Comparison of ENCODE assay signal across 12 cellular contexts in the genomic region with DNA sequence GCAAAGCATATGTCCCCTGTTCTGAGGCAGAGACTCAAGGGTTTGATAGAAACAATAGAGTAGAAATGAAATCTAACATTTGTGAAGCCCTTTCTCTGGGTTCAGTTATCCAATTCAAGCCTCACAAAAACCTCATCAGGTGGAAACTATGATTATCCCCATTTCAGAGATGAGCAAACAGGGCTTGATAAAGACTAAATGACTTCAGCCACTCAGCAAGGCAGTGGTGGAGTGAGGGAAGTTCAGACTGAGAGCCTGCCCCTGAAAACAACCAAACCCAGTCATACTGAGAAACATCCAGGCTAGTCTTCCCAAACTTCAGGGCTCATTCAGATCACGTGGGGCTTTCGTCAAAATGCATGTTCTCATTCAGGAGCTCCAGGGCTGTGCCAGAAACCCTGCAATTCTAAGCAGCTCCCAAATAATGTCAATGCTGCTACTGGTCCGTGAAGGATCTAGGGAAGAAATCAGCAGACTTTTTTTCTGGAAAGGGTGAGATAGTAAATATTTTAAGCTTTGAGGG.
DNase-seq lines count a peak whose midpoint lies in the region; ATAC-seq and TF ChIP-seq lines count a peak whose summit lies in the region.
"Had no signal": no experiment of that assay in that cellular context is flagged by ENCODE, and none has a peak within 500 bp of the region (broad histone marks: within the 10 kb centered on the region; RNA-seq: fewer than 3 reads in every experiment).

No MANE protein-coding gene starts in this region.

- no peaks in the 10 kb centered on the region for H3K36me3 Mint-ChIP-seq in neural progenitor cell
- H3K36me3 Mint-ChIP-seq: activated naive CD8-positive, alpha-beta T cell treated with anti-CD3 and anti-CD28 coated beads, Interleukin-2, amount 10 ng/mL, durations not matched to agents 7 days and 5 days; mesothelial cell of epicardium had no signal

- no peak overlapping the region for H3K9ac ChIP-seq in neural progenitor cell

- no peak overlapping the region for H3K27ac Mint-ChIP-seq in neural progenitor cell
- H3K27ac Mint-ChIP-seq: activated B cell treated with CpG ODN at 0.5 μM for 24 hours; activated naive CD8-positive, alpha-beta T cell treated with anti-CD3 and anti-CD28 coated beads, Interleukin-2, amount 10 ng/mL, durations not matched to agents 7 days and 5 days; mesothelial cell of epicardium had no signal

- H3K36me3 ChIP-seq in hepatocyte (replicated peaks; ENCODE audit: insufficient read depth, low read depth) (no peaks in the 10 kb centered on the region), neural progenitor cell (no peaks in the 10 kb centered on the region)
- H3K36me3 ChIP-seq: heart right ventricle, vagina had no signal

- H3K79me2 ChIP-seq in hepatocyte (no peaks in the 10 kb centered on the region), neural progenitor cell (ENCODE audit: low read depth) (no peaks in the 10 kb centered on the region)

- H3F3A ChIP-seq in neural progenitor cell (ENCODE audit: low read depth) = peaks cover 3% of the 10 kb centered on the region

- H3K4me3 ChIP-seq in hepatocyte (no peak overlapping the region), neural progenitor cell (no peak overlapping the region)
- H3K4me3 ChIP-seq: heart right ventricle, vagina had no signal

- no peaks in the 10 kb centered on the region for H3K9me2 ChIP-seq in hepatocyte (replicated peaks; ENCODE audit: insufficient read depth)

- H3K27ac ChIP-seq in hepatocyte = peak overlapping the region; percentile 81
- H3K27ac ChIP-seq in neural progenitor cell = no peak overlapping the region
- H3K27ac ChIP-seq: heart right ventricle, vagina had no signal

- no peaks in the 10 kb centered on the region for H3K27me3 ChIP-seq in hepatocyte
- H3K27me3 ChIP-seq in neural progenitor cell = no peaks in the 10 kb centered on the region
- H3K27me3 ChIP-seq: heart right ventricle, vagina had no signal

- TF ChIP-seq CTCF in hepatocyte (IDR thresholded peaks at IDR 0.05; ENCODE audit: poor library complexity) = no peak
- no peak for TF ChIP-seq CTCF in neural progenitor cell (IDR thresholded peaks at IDR 0.05)

- no peaks in the 10 kb centered on the region for H3K9me3 Mint-ChIP-seq in neural progenitor cell
- H3K9me3 Mint-ChIP-seq: activated B cell treated with CpG ODN at 0.5 μM for 24 hours; activated naive CD8-positive, alpha-beta T cell treated with anti-CD3 and anti-CD28 coated beads, Interleukin-2, amount 10 ng/mL, durations not matched to agents 7 days and 5 days; mesothelial cell of epicardium had no signal

- no peak for DNase-seq in hepatocyte (ENCODE audit: low spot score)
- no peak for DNase-seq in NCI-H1694 (lab: John Stamatoyannopoulos, UW)
- no peak for DNase-seq in neural progenitor cell (ENCODE audit: low spot score)
- DNase-seq in putamen (ENCODE audit: low spot score) = no peak
- DNase-seq: activated B cell treated with CpG ODN at 0.5 μM for 24 hours; activated naive CD8-positive, alpha-beta T cell treated with anti-CD3 and anti-CD28 coated beads, Interleukin-2, amount 10 ng/mL, durations not matched to agents 7 days and 5 days; heart right ventricle had no signal

- H3K27me3 Mint-ChIP-seq in neural progenitor cell (ENCODE audit: insufficient read depth, low read depth) = peaks cover 11% of the 10 kb centered on the region
- H3K27me3 Mint-ChIP-seq: activated B cell treated with CpG ODN at 0.5 μM for 24 hours had no signal

- H2AFZ ChIP-seq in hepatocyte (no peak overlapping the region), neural progenitor cell (replicated peaks) (no peak overlapping the region)

- peaks cover 12% of the 10 kb centered on the region for H3K4me1 ChIP-seq in hepatocyte (ENCODE audit: insufficient read depth)
- peaks cover 8% of the 10 kb centered on the region for H3K4me1 ChIP-seq in neural progenitor cell

- H4K20me1 ChIP-seq in hepatocyte (ENCODE audit: insufficient read depth, poor library complexity, severe bottlenecking) = no peaks in the 10 kb centered on the region
- H4K20me1 ChIP-seq in neural progenitor cell (ENCODE audit: low read depth) = no peaks in the 10 kb centered on the region

- H3K4me2 ChIP-seq in hepatocyte (peak overlapping the region; percentile 59), neural progenitor cell (no peak overlapping the region)

- WGBS in hepatocyte (ENCODE audit: low lambda C conversion rate, missing lambda C conversion rate) = 88% methylated on average over 3 of the region's 3 CpGs

- peak; percentile 36 for ATAC-seq in GM18909 (IDR thresholded peaks at IDR 0.05; ENCODE audit: poor library complexity, unreplicated experiment)
- peak; percentile 34 for ATAC-seq in GM21576 (IDR thresholded peaks at IDR 0.05; ENCODE audit: unreplicated experiment)
- ATAC-seq in HG03432 (IDR thresholded peaks at IDR 0.05; ENCODE audit: unreplicated experiment) = peak; percentile 35
- ATAC-seq: heart right ventricle had no signal

- H3K4me1 Mint-ChIP-seq in neural progenitor cell = peaks cover 12% of the 10 kb centered on the region
- H3K4me1 Mint-ChIP-seq: activated naive CD8-positive, alpha-beta T cell treated with anti-CD3 and anti-CD28 coated beads, Interleukin-2, amount 10 ng/mL, durations not matched to agents 7 days and 5 days had no signal

- H3K9me3 ChIP-seq in hepatocyte (ENCODE audit: low read depth) = no peaks in the 10 kb centered on the region
- H3K9me3 ChIP-seq in neural progenitor cell (ENCODE audit: low read depth) = no peaks in the 10 kb centered on the region
- H3K9me3 ChIP-seq: heart right ventricle, vagina had no signal

- H3K4me3 Mint-ChIP-seq in neural progenitor cell = no peak overlapping the region
- H3K4me3 Mint-ChIP-seq: activated B cell treated with CpG ODN at 0.5 μM for 24 hours; activated naive CD8-positive, alpha-beta T cell treated with anti-CD3 and anti-CD28 coated beads, Interleukin-2, amount 10 ng/mL, durations not matched to agents 7 days and 5 days; mesothelial cell of epicardium had no signal
